19 cellular contexts compared by ENCODE assay signal in the genomic region with DNA sequence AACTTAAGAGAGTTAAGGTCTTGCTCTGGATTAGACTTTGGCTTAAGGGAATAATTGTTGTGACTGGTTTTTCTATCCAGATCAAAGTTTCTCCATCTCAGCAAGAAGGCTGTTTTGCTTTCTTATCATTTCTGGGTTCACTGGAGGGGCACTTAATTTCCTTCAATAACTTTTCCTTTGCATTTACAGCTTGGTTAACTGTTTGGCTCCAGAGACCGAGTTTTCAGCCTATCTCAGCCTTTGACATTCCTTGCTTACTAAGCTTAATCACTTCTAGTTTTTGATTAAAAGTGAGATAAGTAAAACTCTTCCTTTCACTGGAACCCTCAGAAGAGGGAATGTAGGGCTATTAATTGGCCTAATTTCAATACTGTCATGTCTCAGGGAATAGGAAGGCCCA.
A peak's percentile ranks its signal among the peaks of the same experiment; 100 is the strongest.
DNase-seq lines count a peak whose midpoint lies in the region; ATAC-seq and TF ChIP-seq lines count a peak whose summit lies in the region.
"Had no signal": no experiment of that assay in that cellular context is flagged by ENCODE, and none has a peak within 500 bp of the region (broad histone marks: within the 10 kb centered on the region; RNA-seq: fewer than 3 reads in every experiment).

No MANE protein-coding gene starts in this region.

- H3K4me1 ChIP-seq in uterus = peaks cover 0 to 5% of the 10 kb centered on the region in 2 donors
- H3K4me1 ChIP-seq: BE2C had no signal

- TF ChIP-seq CTCF in activated B cell treated with CpG ODN at 0.5 μM for 24 hours (IDR thresholded peaks at IDR 0.05) (no peak), mesothelial cell of epicardium (IDR thresholded peaks at IDR 0.05; ENCODE audit: unreplicated experiment) (no peak), uterus (IDR thresholded peaks at IDR 0.05) (no peak)

- H3K4me3 Mint-ChIP-seq in activated T-cell treated with anti-CD3 and anti-CD28 coated beads, Interleukin-2, amount 50 U/mL, for 72 hours = no peak overlapping the region
- H3K4me3 Mint-ChIP-seq in activated T-cell treated with anti-CD3 and anti-CD28 coated beads, Interleukin-2, amount 50 U/mL, for 24 hours = no peak overlapping the region
- H3K4me3 Mint-ChIP-seq in activated B cell treated with CpG ODN at 0.5 μM for 24 hours = no peak overlapping the region
- no peak overlapping the region for H3K4me3 Mint-ChIP-seq in mesothelial cell of epicardium
- H3K4me3 Mint-ChIP-seq: CD4-positive, CD25-positive, alpha-beta regulatory T cell had no signal

- no peaks in the 10 kb centered on the region for H3K27me3 Mint-ChIP-seq in activated T-cell treated with anti-CD3 and anti-CD28 coated beads, Interleukin-2, amount 50 U/mL, for 72 hours (ENCODE audit: low read depth)
- no peaks in the 10 kb centered on the region for H3K27me3 Mint-ChIP-seq in activated T-cell treated with anti-CD3 and anti-CD28 coated beads, Interleukin-2, amount 50 U/mL, for 24 hours
- H3K27me3 Mint-ChIP-seq in activated B cell treated with CpG ODN at 0.5 μM for 24 hours = no peaks in the 10 kb centered on the region
- no peaks in the 10 kb centered on the region for H3K27me3 Mint-ChIP-seq in mesothelial cell of epicardium (ENCODE audit: low read depth)
- H3K27me3 Mint-ChIP-seq: CD4-positive, CD25-positive, alpha-beta regulatory T cell had no signal

- no peak for DNase-seq in activated T-cell treated with anti-CD3 and anti-CD28 coated beads, Interleukin-2, amount 50 U/mL, for 72 hours
- DNase-seq in activated T-cell treated with anti-CD3 and anti-CD28 coated beads, Interleukin-2, amount 50 U/mL, for 24 hours = no peak
- DNase-seq in activated B cell treated with CpG ODN at 0.5 μM for 24 hours = no peak
- DNase-seq in mesothelial cell of epicardium (ENCODE audit: low spot score in 2 of 2, unreplicated experiment in 2 of 2) = no peak
- DNase-seq in uterus = no peak
- no peak for DNase-seq in SK-N-DZ (ENCODE audit: low spot score)
- no peak for DNase-seq in HUDEP-2 (lab: John Stamatoyannopoulos, UW; ENCODE audit: unreplicated experiment in 76 of 76)
- no peak for DNase-seq in NCI-H2107 treated with DMSO at 0.1 percent for 48 hours (lab: John Stamatoyannopoulos, UW; ENCODE audit: unreplicated experiment)
- DNase-seq: BE2C; CD4-positive, CD25-positive, alpha-beta regulatory T cell; DMS153; GOT3; NCI-H1048; NCI-H1436; NCI-H2029; NCI-H446 treated with DMSO at 0.1 percent for 48 hours; SHP77; SK-N-SH had no signal

- no peak for ATAC-seq in activated T-cell treated with anti-CD3 and anti-CD28 coated beads, Interleukin-2, amount 50 U/mL, for 72 hours (replicated peaks in 1 of 2)
- ATAC-seq in activated B cell treated with CpG ODN at 0.5 μM for 24 hours (ENCODE audit: low read depth) = no peak
- ATAC-seq: GM12878 had no signal

- CTCF ChIA-PET in activated B cell treated with CpG ODN at 0.5 μM for 24 hours (lab: Charles Lee) = no interaction called here

- POLR2A ChIA-PET in activated B cell treated with CpG ODN at 0.5 μM for 24 hours (lab: Charles Lee) = interaction anchor here (0.6 kb wide), 1 partner anchor 27 kb away, joined by 3 read pairs; no protein-coding TSS in a partner anchor

- intact Hi-C loops in activated B cell treated with CpG ODN at 0.5 μM for 24 hours (cut with micrococcal nuclease) = no loop called here
- intact Hi-C loops in uterus (cut with DNase I; ENCODE audit: low total_unique reads) = no loop called here

- no peak overlapping the region for H3K4me3 ChIP-seq in uterus
- H3K4me3 ChIP-seq: GM12878 had no signal

- peak overlapping the region; percentile 21 to 76 for H3K27ac ChIP-seq in uterus

- no peaks in the 10 kb centered on the region for H3K36me3 ChIP-seq in uterus

- no peak for TF ChIP-seq POLR2A in uterus (IDR thresholded peaks at IDR 0.05)

- peaks cover 16 to 31% of the 10 kb centered on the region in 2 donors for H3K36me3 Mint-ChIP-seq in activated T-cell treated with anti-CD3 and anti-CD28 coated beads, Interleukin-2, amount 50 U/mL, for 72 hours (ENCODE audit: insufficient read depth in 2 of 2)
- peaks cover 100% of the 10 kb centered on the region for H3K36me3 Mint-ChIP-seq in activated T-cell treated with anti-CD3 and anti-CD28 coated beads, Interleukin-2, amount 50 U/mL, for 24 hours (ENCODE audit: low read depth)
- H3K36me3 Mint-ChIP-seq in activated B cell treated with CpG ODN at 0.5 μM for 24 hours (ENCODE audit: low read depth) (peaks cover 78% of the 10 kb centered on the region), mesothelial cell of epicardium (peaks cover 68% of the 10 kb centered on the region)

- H3K4me1 Mint-ChIP-seq in activated T-cell treated with anti-CD3 and anti-CD28 coated beads, Interleukin-2, amount 50 U/mL, for 72 hours (ENCODE audit: low read depth) = peaks cover 39% of the 10 kb centered on the region
- H3K4me1 Mint-ChIP-seq in activated T-cell treated with anti-CD3 and anti-CD28 coated beads, Interleukin-2, amount 50 U/mL, for 24 hours (ENCODE audit: low read depth) = peaks cover 56% of the 10 kb centered on the region
- H3K4me1 Mint-ChIP-seq in activated B cell treated with CpG ODN at 0.5 μM for 24 hours (peaks cover 55% of the 10 kb centered on the region), mesothelial cell of epicardium (peaks cover 25% of the 10 kb centered on the region)

- no peaks in the 10 kb centered on the region for H3K9me3 ChIP-seq in uterus
- H3K9me3 ChIP-seq: BE2C had no signal

- no peaks in the 10 kb centered on the region for H3K27me3 ChIP-seq in uterus
- H3K27me3 ChIP-seq: BE2C had no signal

- H3K27ac Mint-ChIP-seq in activated T-cell treated with anti-CD3 and anti-CD28 coated beads, Interleukin-2, amount 50 U/mL, for 72 hours = peak overlapping the region; percentile 14
- H3K27ac Mint-ChIP-seq in activated T-cell treated with anti-CD3 and anti-CD28 coated beads, Interleukin-2, amount 50 U/mL, for 24 hours = no peak overlapping the region
- H3K27ac Mint-ChIP-seq in activated B cell treated with CpG ODN at 0.5 μM for 24 hours (peak overlapping the region; percentile 11), mesothelial cell of epicardium (peak overlapping the region; percentile 84)

- H3K9me3 Mint-ChIP-seq in activated T-cell treated with anti-CD3 and anti-CD28 coated beads, Interleukin-2, amount 50 U/mL, for 72 hours = peaks cover 0 to 3% of the 10 kb centered on the region in 2 donors
- H3K9me3 Mint-ChIP-seq in activated T-cell treated with anti-CD3 and anti-CD28 coated beads, Interleukin-2, amount 50 U/mL, for 24 hours = peaks cover 9% of the 10 kb centered on the region
- peaks cover 2% of the 10 kb centered on the region for H3K9me3 Mint-ChIP-seq in activated B cell treated with CpG ODN at 0.5 μM for 24 hours
- peaks cover 36% of the 10 kb centered on the region for H3K9me3 Mint-ChIP-seq in mesothelial cell of epicardium
